8 cellular contexts compared by ENCODE assay signal in genomic region chr6:34656378-34657036, GRCh38. TPM values are rescaled to one million over a fixed set of nuclear protein-coding genes. Genes with fewer than 3 reads are reported as not detected.
DNase-seq lines count a peak whose midpoint lies in the region; ATAC-seq and TF ChIP-seq lines count a peak whose summit lies in the region.

No MANE protein-coding gene starts in this region.

- TF ChIP-seq POLR2A in vagina (IDR thresholded peaks at IDR 0.05), result no peak

- H3K4me1 ChIP-seq in GM23338 (ENCODE audit: insufficient read depth), result peaks cover 21% of the 10 kb centered on the region
- peaks cover 22% of the 10 kb centered on the region for H3K4me1 ChIP-seq in Loucy (ENCODE audit: insufficient read depth, low read length, poor library complexity, severe bottlenecking)
- H3K4me1 ChIP-seq in SK-N-SH (ENCODE audit: control insufficient read depth in 1 of 2, insufficient read depth in 2 of 2, low read depth in 1 of 2, low read length in 1 of 2), result peaks cover 13 to 22% of the 10 kb centered on the region in 2 experiments; a peak in 3 of 4 replicates
- H3K4me1 ChIP-seq in mucosa of descending colon (ENCODE audit: low read depth), result peaks cover 27% of the 10 kb centered on the region
- H3K4me1 ChIP-seq in vagina, result peaks cover 35% of the 10 kb centered on the region

- peak; percentile 25; the same call in 1 of the 2 replicates for TF ChIP-seq RAD21 in SK-N-SH (IDR thresholded peaks at IDR 0.05; ENCODE audit: low read length)

- H3K9me2 ChIP-seq in GM23338 (ENCODE audit: insufficient read depth), result no peaks in the 10 kb centered on the region
- H3K9me2 ChIP-seq in Loucy (replicated peaks; ENCODE audit: low read depth, low read length), result no peaks in the 10 kb centered on the region
- H3K9me2 ChIP-seq in SK-N-SH, result no peaks in the 10 kb centered on the region

- POLR2A ChIA-PET in SK-N-SH (lab: Yijun Ruan, JAX), result interaction anchor here (1.2 to 1.3 kb wide), 2 partner anchors 40 to 101 kb away, joined by 3 read pairs; partner anchors contain the start of genes ILRUN and SNRPC

- H3K27me3 Mint-ChIP-seq in activated CD8-positive, alpha-beta memory T cell treated with anti-CD3 and anti-CD28 coated beads, Interleukin-2, amount 10 ng/mL, durations not matched to agents 7 days and 5 days, result no peaks in the 10 kb centered on the region
- peaks cover 3% of the 10 kb centered on the region for H3K27me3 Mint-ChIP-seq in GM23338 (ENCODE audit: insufficient read depth, low read depth, poor library complexity)

- intact Hi-C loops in mucosa of descending colon (cut with DNase I, micrococcal nuclease), result no loop called here
- intact Hi-C loops in vagina (cut with DNase I), result no loop called here

- no peaks in the 10 kb centered on the region for H3K9me3 Mint-ChIP-seq in activated CD8-positive, alpha-beta memory T cell treated with anti-CD3 and anti-CD28 coated beads, Interleukin-2, amount 10 ng/mL, durations not matched to agents 7 days and 5 days (ENCODE audit: low read depth)
- no peaks in the 10 kb centered on the region for H3K9me3 Mint-ChIP-seq in GM23338

- TF ChIP-seq CTCF in GM23338 (conservative IDR thresholded peaks at IDR 0.05; ENCODE audit: low read depth in 2 of 2) (no peak), Loucy (conservative IDR thresholded peaks at IDR 0.05; ENCODE audit: low read length) (no peak), SK-N-SH (IDR thresholded peaks at IDR 0.05) (no peak), coronary artery (IDR thresholded peaks at IDR 0.05) (no peak), mucosa of descending colon (IDR thresholded peaks at IDR 0.05) (no peak), vagina (IDR thresholded peaks at IDR 0.05) (no peak)

- H3K4me2 ChIP-seq in GM23338, result peak overlapping the region; percentile 40; the same call in 1 of the 2 replicates
- peak overlapping the region; percentile 81 for H3K4me2 ChIP-seq in Loucy (ENCODE audit: low read depth, low read length, poor library complexity, severe bottlenecking)
- H3K4me2 ChIP-seq in SK-N-SH, result peak overlapping the region; percentile 76

- ATAC-seq in activated CD8-positive, alpha-beta memory T cell treated with anti-CD3 and anti-CD28 coated beads, Interleukin-2, amount 10 ng/mL, durations not matched to agents 7 days and 5 days, result peak; percentile 85
- peak; percentile 24; the same call in 1 of the 3 replicates for ATAC-seq in GM23338
- ATAC-seq in mucosa of descending colon, result peak; percentile 70

- H4K20me1 ChIP-seq in GM23338 (replicated peaks; ENCODE audit: insufficient read depth) (0 out of 2 replicates have a peak, but pooled peaks cover 3% of the 10 kb centered on the region), Loucy (ENCODE audit: insufficient read depth, low read length, poor library complexity, severe bottlenecking) (peaks cover 17% of the 10 kb centered on the region), SK-N-SH (ENCODE audit: insufficient read depth) (no peaks in the 10 kb centered on the region)

- no peak overlapping the region for H2AFZ ChIP-seq in GM23338
- H2AFZ ChIP-seq in Loucy (ENCODE audit: low read length), result no peak overlapping the region
- H2AFZ ChIP-seq in SK-N-SH (ENCODE audit: low read depth), result no peak overlapping the region

- peaks cover 48% of the 10 kb centered on the region for H3K4me1 Mint-ChIP-seq in activated CD8-positive, alpha-beta memory T cell treated with anti-CD3 and anti-CD28 coated beads, Interleukin-2, amount 10 ng/mL, durations not matched to agents 7 days and 5 days
- peaks cover 28% of the 10 kb centered on the region for H3K4me1 Mint-ChIP-seq in GM23338

- H3K27ac Mint-ChIP-seq in activated CD8-positive, alpha-beta memory T cell treated with anti-CD3 and anti-CD28 coated beads, Interleukin-2, amount 10 ng/mL, durations not matched to agents 7 days and 5 days, result peak overlapping the region; percentile 98
- peak overlapping the region; percentile 94 for H3K27ac Mint-ChIP-seq in GM23338

- H3K4me3 Mint-ChIP-seq in activated CD8-positive, alpha-beta memory T cell treated with anti-CD3 and anti-CD28 coated beads, Interleukin-2, amount 10 ng/mL, durations not matched to agents 7 days and 5 days, result peak overlapping the region; percentile 81
- peak overlapping the region; percentile 31; the same call in 1 of the 3 replicates for H3K4me3 Mint-ChIP-seq in GM23338

- peak; percentile 61 for DNase-seq in activated CD8-positive, alpha-beta memory T cell treated with anti-CD3 and anti-CD28 coated beads, Interleukin-2, amount 10 ng/mL, durations not matched to agents 7 days and 5 days
- no peak for DNase-seq in activated CD8-positive, alpha-beta memory T cell treated with anti-CD3 and anti-CD28 coated beads for 24 hours
- DNase-seq in GM23338 (ENCODE audit: low spot score) (no peak), SK-N-SH (peak; percentile 66), coronary artery (ENCODE audit: low spot score) (no peak), mucosa of descending colon (peak in 1 of 3 donors; percentile 78), vagina (ENCODE audit: extremely low spot score in 2 of 2) (no peak)

- peaks cover 27% of the 10 kb centered on the region for H3K36me3 Mint-ChIP-seq in activated CD8-positive, alpha-beta memory T cell treated with anti-CD3 and anti-CD28 coated beads, Interleukin-2, amount 10 ng/mL, durations not matched to agents 7 days and 5 days
- peaks cover 8% of the 10 kb centered on the region; the same call in 2 of the 3 replicates for H3K36me3 Mint-ChIP-seq in GM23338 (ENCODE audit: low read depth)

- WGBS in SK-N-SH (ENCODE audit: low lambda C conversion rate), result 25% methylated on average over 5 of the region's 5 CpGs

- H3K27ac ChIP-seq in GM23338 (ENCODE audit: low read depth) (peak overlapping the region; percentile 67), SK-N-SH (ENCODE audit: low read depth in 2 of 2, low read length in 1 of 2) (peak overlapping the region; percentile 87 to 99), coronary artery (peak overlapping the region; percentile 84 to 94), vagina (peak overlapping the region; percentile 84)

- H3K79me2 ChIP-seq in GM23338 (replicated peaks; ENCODE audit: insufficient read depth), result peaks cover 71% of the 10 kb centered on the region
- peaks cover 76% of the 10 kb centered on the region for H3K79me2 ChIP-seq in Loucy (ENCODE audit: insufficient read depth, low read length)
- peaks cover 71% of the 10 kb centered on the region for H3K79me2 ChIP-seq in SK-N-SH (ENCODE audit: insufficient read depth)

- no peaks in the 10 kb centered on the region for H3K36me3 ChIP-seq in GM23338 (ENCODE audit: insufficient read depth)
- H3K36me3 ChIP-seq in Loucy (ENCODE audit: insufficient read depth, low read length), result peaks cover 20% of the 10 kb centered on the region
- H3K36me3 ChIP-seq in SK-N-SH (replicated peaks in 1 of 2; ENCODE audit: control insufficient read depth in 1 of 2, insufficient read depth in 2 of 2, low read length in 1 of 2), result peaks cover 5 to 8% of the 10 kb centered on the region in 2 experiments
- no peaks in the 10 kb centered on the region for H3K36me3 ChIP-seq in mucosa of descending colon (ENCODE audit: low read depth)
- peaks cover 0 to 6% of the 10 kb centered on the region in 2 donors for H3K36me3 ChIP-seq in vagina

- peak in 1 of 2 experiments; percentile 75; a peak in 2 of 4 replicates for TF ChIP-seq EP300 in SK-N-SH (IDR thresholded peaks at IDR 0.05; ENCODE audit: borderline replicate concordance in 1 of 2, low read depth in 1 of 2, low read length in 1 of 2)

- H3K9me3 ChIP-seq in Loucy (ENCODE audit: insufficient read depth, low read depth, low read length), result no peaks in the 10 kb centered on the region
- no peaks in the 10 kb centered on the region for H3K9me3 ChIP-seq in SK-N-SH
- no peaks in the 10 kb centered on the region for H3K9me3 ChIP-seq in mucosa of descending colon
- no peaks in the 10 kb centered on the region for H3K9me3 ChIP-seq in vagina

- H3K27me3 ChIP-seq in GM23338 (ENCODE audit: insufficient read depth) (no peaks in the 10 kb centered on the region), Loucy (ENCODE audit: insufficient read depth, low read length, poor library complexity, severe bottlenecking) (no peaks in the 10 kb centered on the region), SK-N-SH (ENCODE audit: insufficient read depth) (no peaks in the 10 kb centered on the region), vagina (no peaks in the 10 kb centered on the region)

- peak overlapping the region; percentile 56 for H3K9ac ChIP-seq in Loucy (ENCODE audit: low read depth, low read length, poor library complexity, severe bottlenecking)
- H3K9ac ChIP-seq in SK-N-SH, result peak overlapping the region; percentile 70; the same call in 1 of the 2 replicates

- H3F3A ChIP-seq in GM23338 (replicated peaks; ENCODE audit: low read depth) (no peaks in the 10 kb centered on the region), Loucy (ENCODE audit: low read depth) (no peaks in the 10 kb centered on the region), SK-N-SH (replicated peaks; ENCODE audit: insufficient read depth) (peaks cover 28% of the 10 kb centered on the region)

- H3K4me3 ChIP-seq in GM23338, result no peak overlapping the region
- H3K4me3 ChIP-seq in Loucy (ENCODE audit: low read length, poor library complexity, severe bottlenecking), result peak overlapping the region; percentile 68
- peak overlapping the region; percentile 46 to 58; a peak in 3 of 4 replicates for H3K4me3 ChIP-seq in SK-N-SH (ENCODE audit: low read depth in 2 of 2, low read length in 1 of 2)
- peak overlapping the region; percentile 71 for H3K4me3 ChIP-seq in coronary artery
- no peak overlapping the region for H3K4me3 ChIP-seq in mucosa of descending colon
- H3K4me3 ChIP-seq in vagina, result peak overlapping the region; percentile 36 to 44

- CTCF ChIA-PET in activated CD8-positive, alpha-beta memory T cell treated with anti-CD3 and anti-CD28 coated beads, Interleukin-2, amount 10 ng/mL, durations not matched to agents 7 days and 5 days (lab: Charles Lee), result interaction anchor here (0.7 to 2.4 kb wide), 5 partner anchors 16 to 450 kb away, joined by 3 to 17 read pairs (median 7); partner anchors contain the start of genes ILRUN and SNRPC
- CTCF ChIA-PET in SK-N-SH (lab: Yijun Ruan, JAX), result interaction anchor here (0.6 to 1.2 kb wide), 6 partner anchors 18 to 483 kb away, joined by 3 to 4 read pairs (median 3); no protein-coding TSS in a partner anchor

TF ChIP-seq in GM23338, 12 proteins besides CTCF, POLR2A, EP300 and RAD21 (continues in another document):
- TF ChIP-seq NANOG (IDR thresholded peaks at IDR 0.05; ENCODE audit: borderline replicate concordance) (no peak), STAT1 (IDR thresholded peaks at IDR 0.05; ENCODE audit: unreplicated experiment) (no peak)

TF ChIP-seq in SK-N-SH, 30 proteins besides CTCF, POLR2A, EP300 and RAD21 (continues in another document):
- TF ChIP-seq TCF12 (IDR thresholded peaks at IDR 0.05), result peak; percentile 68
- TF ChIP-seq RCOR1 (IDR thresholded peaks at IDR 0.05; ENCODE audit: low read length), result peak; percentile 86

RNA-seq across cellular contexts. Expression of gene ILRUN, which starts 40.1 kb away (rescaled TPM):
- total RNA-seq in activated CD8-positive, alpha-beta memory T cell treated with anti-CD3 and anti-CD28 coated beads, Interleukin-2, amount 10 ng/mL, durations not matched to agents 7 days and 5 days, result 10 to 100 TPM; 73.7 to 79.8 TPM
- total RNA-seq in GM23338 (2014; rRNA removed; shearing (Covaris generic)), result 76.4 and 80.1 TPM in 2 replicates
- polyA plus RNA-seq in GM23338 (2016; fragmentation: Nextera tagmentation; extraction: Ambion mirVana), result 17.6 and 19.2 TPM in 2 replicates
- polyA plus RNA-seq in SK-N-SH (2012; rRNA removed), result 19.5 and 22.8 TPM in 2 replicates
- polyA plus RNA-seq in SK-N-SH (2012; cell fraction: cytosol; rRNA removed), result 19.3 and 19.6 TPM in 2 replicates
- polyA plus RNA-seq in SK-N-SH (2012; cell fraction: nucleus; rRNA removed), result 7.6 and 11.6 TPM in 2 replicates
- total RNA-seq in mucosa of descending colon, result 10 to 100 TPM; 45.1 to 87.6 (median 51.1) TPM
- total RNA-seq in vagina, result 48.4 TPM

Comparison
In these comparisons a context has a peak if more than half of its experiments do, and no peak if none do; other contexts are left out.
1. DNase-seq: peak in activated CD8-positive, alpha-beta memory T cell treated with anti-CD3 and anti-CD28 coated beads, Interleukin-2, amount 10 ng/mL, durations not matched to agents 7 days and 5 days (single experiment) and SK-N-SH (single experiment); none in activated CD8-positive, alpha-beta memory T cell treated with anti-CD3 and anti-CD28 coated beads for 24 hours (single experiment), GM23338 (single experiment), coronary artery (single experiment) and vagina (0 of 2).
2. ATAC-seq: peak in every context shown above with its lines; median percentile 85 in activated CD8-positive, alpha-beta memory T cell treated with anti-CD3 and anti-CD28 coated beads, Interleukin-2, amount 10 ng/mL, durations not matched to agents 7 days and 5 days; 70 in mucosa of descending colon; 24 in GM23338.
3. H3K4me3 ChIP-seq: peak in Loucy (single experiment), SK-N-SH (2 of 2), coronary artery (single experiment) and vagina (2 of 2); none in GM23338 (single experiment) and mucosa of descending colon (single experiment).
4. Peak in every context shown above with its lines, with median percentiles within 50 percentile points of each other: H3K27ac ChIP-seq and H3K4me2 ChIP-seq.